ENCODE assay signal across 16 cellular contexts in genomic region chr6:12507641-12508040, GRCh38.
DNase-seq lines count a peak whose midpoint lies in the region; ATAC-seq and TF ChIP-seq lines count a peak whose summit lies in the region.
"Had no signal": no experiment of that assay in that cellular context is flagged by ENCODE, and none has a peak within 500 bp of the region (broad histone marks: within the 10 kb centered on the region; RNA-seq: fewer than 3 reads in every experiment).

No MANE protein-coding gene starts in this region.

- TF ChIP-seq POLR2A in ovary (IDR thresholded peaks at IDR 0.05) = no peak

- no peak for ATAC-seq in GM21723 (IDR thresholded peaks at IDR 0.05; ENCODE audit: unreplicated experiment)
- ATAC-seq: HCT116 had no signal

- intact Hi-C loops in ovary (cut with DNase I) = no loop called here

- no peak for DNase-seq in SJSA1 (ENCODE audit: low read depth in 1 of 2, low spot score in 2 of 2)
- no peak for DNase-seq in chondrocyte (ENCODE audit: low spot score)
- no peak for DNase-seq in osteoblast (ENCODE audit: insufficient read length, low spot score, missing footprints)
- no peak for DNase-seq in ovary
- DNase-seq in dermis blood vessel endothelial cell = no peak
- no peak for DNase-seq in caudate nucleus (lab: John Stamatoyannopoulos, UW)
- DNase-seq: C1 segment of cervical spinal cord; Calu3; CD4-positive, alpha-beta memory T cell; COR-L47; DMS53; DMS79 treated with DMSO at 0.1 percent for 48 hours; GF-D8; H9 had no signal

- peak overlapping the region; percentile 46 for H2AFZ ChIP-seq in osteoblast (ENCODE audit: low read length)

- 7 to 20% (median 13%) methylated on average over 2 of the region's 2 CpGs for WGBS in ovary, 3 donors

- H3K27me3 ChIP-seq in SJSA1 (replicated peaks) (no peaks in the 10 kb centered on the region), osteoblast (ENCODE audit: insufficient read depth, low read length) (no peaks in the 10 kb centered on the region), ovary (no peaks in the 10 kb centered on the region)

- H4K20me1 ChIP-seq in osteoblast (ENCODE audit: insufficient read depth, low read length) = no peaks in the 10 kb centered on the region

- TF ChIP-seq EP300 in ovary (IDR thresholded peaks at IDR 0.05) = no peak

- TF ChIP-seq CTCF in chondrocyte (IDR thresholded peaks at IDR 0.05) (no peak), osteoblast (IDR thresholded peaks at IDR 0.05; ENCODE audit: extremely low read depth, low read depth, low read length) (no peak), ovary (IDR thresholded peaks at IDR 0.05) (no peak)

- H3K4me2 ChIP-seq in osteoblast (ENCODE audit: insufficient read depth, low read length) = no peak overlapping the region

- H3K4me3 ChIP-seq in SJSA1 (no peak overlapping the region), osteoblast (ENCODE audit: insufficient read depth, low read length) (no peak overlapping the region), ovary (no peak overlapping the region)

- H3K36me3 ChIP-seq in SJSA1 = no peaks in the 10 kb centered on the region
- H3K36me3 ChIP-seq in osteoblast (ENCODE audit: insufficient read depth, low read length) = no peaks in the 10 kb centered on the region
- no peaks in the 10 kb centered on the region for H3K36me3 ChIP-seq in ovary

- H3K79me2 ChIP-seq in osteoblast (ENCODE audit: insufficient read depth, low read length) = no peaks in the 10 kb centered on the region

- no peak overlapping the region for H3K4me3 Mint-ChIP-seq in chondrocyte (ENCODE audit: unreplicated experiment)
- H3K4me3 Mint-ChIP-seq: CD4-positive, alpha-beta memory T cell; H9 had no signal

- peaks cover 2% of the 10 kb centered on the region for H3K9me3 Mint-ChIP-seq in chondrocyte (ENCODE audit: low read depth)
- H3K9me3 Mint-ChIP-seq: H9 had no signal

- no peaks in the 10 kb centered on the region for H3K36me3 Mint-ChIP-seq in chondrocyte (ENCODE audit: low read depth)
- H3K36me3 Mint-ChIP-seq: CD4-positive, alpha-beta memory T cell had no signal

- H3K27ac ChIP-seq in SJSA1 (peak overlapping the region; percentile 46), osteoblast (ENCODE audit: low read depth, low read length) (no peak overlapping the region), ovary (no peak overlapping the region), caudate nucleus (ENCODE audit: low read depth, low read length) (no peak overlapping the region)

- H3K27ac Mint-ChIP-seq in chondrocyte (ENCODE audit: unreplicated experiment) = peak overlapping the region; percentile 38
- H3K27ac Mint-ChIP-seq: CD4-positive, alpha-beta memory T cell had no signal

- peaks cover 16% of the 10 kb centered on the region for H3K4me1 ChIP-seq in SJSA1 (replicated peaks)
- H3K4me1 ChIP-seq in osteoblast (ENCODE audit: insufficient read depth, low read length) = peaks cover 4% of the 10 kb centered on the region
- H3K4me1 ChIP-seq in ovary (ENCODE audit: insufficient read depth) = no peaks in the 10 kb centered on the region

- H3K27me3 Mint-ChIP-seq in chondrocyte (ENCODE audit: low read depth) = no peaks in the 10 kb centered on the region
- H3K27me3 Mint-ChIP-seq: CD4-positive, alpha-beta memory T cell had no signal

- peaks cover 17% of the 10 kb centered on the region for H3K4me1 Mint-ChIP-seq in chondrocyte (ENCODE audit: low read depth)
- H3K4me1 Mint-ChIP-seq: CD4-positive, alpha-beta memory T cell had no signal

- H3K9me3 ChIP-seq in SJSA1 (replicated peaks) (no peaks in the 10 kb centered on the region), osteoblast (ENCODE audit: low read depth, low read length) (no peaks in the 10 kb centered on the region), ovary (no peaks in the 10 kb centered on the region)
